9 cellular contexts compared by ENCODE assay signal in the genomic region with DNA sequence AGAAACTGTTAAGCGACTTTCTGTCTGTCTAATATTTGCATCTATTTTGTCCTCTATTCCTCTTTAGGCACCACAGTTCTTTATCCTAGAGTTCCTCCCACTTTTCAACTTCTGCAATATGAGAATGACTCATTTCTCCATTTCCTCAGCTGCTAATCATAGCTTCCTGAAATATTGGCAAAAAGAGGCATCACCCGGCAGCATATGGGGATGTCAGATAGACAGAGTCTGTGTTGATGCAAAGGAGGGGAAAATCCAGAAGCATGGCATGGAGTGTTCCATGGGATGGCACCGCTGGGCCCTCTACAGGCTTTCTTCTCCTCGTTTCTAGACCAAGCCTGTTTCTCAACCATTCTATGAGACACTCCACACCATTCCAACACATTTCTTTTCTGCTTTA.
DNase-seq lines count a peak whose midpoint lies in the region; ATAC-seq, FAIRE-seq and TF ChIP-seq lines count a peak whose summit lies in the region.
"Had no signal": no experiment of that assay in that cellular context is flagged by ENCODE, and none has a peak within 500 bp of the region (broad histone marks: within the 10 kb centered on the region; RNA-seq: fewer than 3 reads in every experiment).

No MANE protein-coding gene starts in this region.

- DNase-seq in GM03348 (ENCODE audit: low spot score) (peak; percentile 61), NCI-H226 (peak; percentile 62), astrocyte (ENCODE audit: low read depth) (peak; percentile 39), natural killer cell (no peak), NCI-H1930 (lab: John Stamatoyannopoulos, UW) (no peak)
- DNase-seq: stimulated activated naive CD4-positive, alpha-beta T cell treated with Interleukin-2 at 50 U/mL for 16 hours had no signal

- peak overlapping the region; percentile 33 for H3K4me2 ChIP-seq in astrocyte (ENCODE audit: low read length)
- H3K4me2 ChIP-seq: neural progenitor cell had no signal

- no peak overlapping the region for H3K9ac ChIP-seq in astrocyte (ENCODE audit: low read length)
- H3K9ac ChIP-seq: neural progenitor cell had no signal

- FAIRE-seq in astrocyte (lab: Jason Lieb, UNC), result peak; percentile 68

- no peaks in the 10 kb centered on the region for H3K36me3 ChIP-seq in astrocyte (ENCODE audit: insufficient read depth, low read length)
- H3K36me3 ChIP-seq: neural progenitor cell had no signal

- no peak overlapping the region for H3K4me3 ChIP-seq in astrocyte (ENCODE audit: insufficient read depth, low read depth, low read length)
- H3K4me3 ChIP-seq: neural progenitor cell had no signal

- H3K9me3 ChIP-seq in astrocyte (ENCODE audit: insufficient read depth, low read depth, low read length), result no peaks in the 10 kb centered on the region

- H3K27me3 ChIP-seq in astrocyte (ENCODE audit: insufficient read depth, low read length), result no peaks in the 10 kb centered on the region
- H3K27me3 ChIP-seq: neural progenitor cell had no signal

- intact Hi-C loops in natural killer cell (cut with micrococcal nuclease), result no loop called here

- H3K4me1 ChIP-seq in astrocyte (ENCODE audit: insufficient read depth, low read length), result peaks cover 30% of the 10 kb centered on the region
- H3K4me1 ChIP-seq: neural progenitor cell had no signal

- H3K9me3 Mint-ChIP-seq in astrocyte (ENCODE audit: unreplicated experiment) (no peaks in the 10 kb centered on the region), natural killer cell (peaks cover 3% of the 10 kb centered on the region in 2 donors)
- H3K9me3 Mint-ChIP-seq: neural progenitor cell had no signal

- H3K27ac Mint-ChIP-seq in astrocyte (ENCODE audit: unreplicated experiment) (no peak overlapping the region), natural killer cell (peak overlapping the region; percentile 85 to 87)
- H3K27ac Mint-ChIP-seq: neural progenitor cell had no signal

- no peaks in the 10 kb centered on the region for H3K36me3 Mint-ChIP-seq in astrocyte (ENCODE audit: low read depth, unreplicated experiment)
- no peaks in the 10 kb centered on the region for H3K36me3 Mint-ChIP-seq in natural killer cell
- H3K36me3 Mint-ChIP-seq: neural progenitor cell had no signal

- no peaks in the 10 kb centered on the region for H4K20me1 ChIP-seq in astrocyte (ENCODE audit: insufficient read depth, low read length)

- peaks cover 22% of the 10 kb centered on the region for H3K79me2 ChIP-seq in astrocyte (ENCODE audit: insufficient read depth, low read length)

- no peak overlapping the region for H3K4me3 Mint-ChIP-seq in astrocyte (ENCODE audit: unreplicated experiment)
- H3K4me3 Mint-ChIP-seq in natural killer cell, result peak overlapping the region; percentile 40
- H3K4me3 Mint-ChIP-seq: neural progenitor cell had no signal

- no peak overlapping the region for H3K27ac ChIP-seq in astrocyte (ENCODE audit: low read depth, low read length)
- H3K27ac ChIP-seq: neural progenitor cell had no signal

- TF ChIP-seq CTCF in astrocyte (IDR thresholded peaks at IDR 0.05; ENCODE audit: insufficient read depth, low read depth, low read length) (no peak), natural killer cell (IDR thresholded peaks at IDR 0.05) (no peak)

- ATAC-seq in natural killer cell (no peak), HG03342 (IDR thresholded peaks at IDR 0.05; ENCODE audit: unreplicated experiment) (no peak), GM19023 (IDR thresholded peaks at IDR 0.05; ENCODE audit: unreplicated experiment) (no peak)

- H2AFZ ChIP-seq in astrocyte (ENCODE audit: low read depth, low read length), result no peak overlapping the region
- H2AFZ ChIP-seq: neural progenitor cell had no signal

- H3K27me3 Mint-ChIP-seq in astrocyte (ENCODE audit: low read depth, unreplicated experiment) (no peaks in the 10 kb centered on the region), natural killer cell (ENCODE audit: low read depth in 2 of 2) (no peaks in the 10 kb centered on the region)

- H3K4me1 Mint-ChIP-seq in astrocyte (ENCODE audit: low read depth, unreplicated experiment) (peaks cover 22% of the 10 kb centered on the region), natural killer cell (peaks cover 87 to 92% of the 10 kb centered on the region in 2 donors)
- H3K4me1 Mint-ChIP-seq: neural progenitor cell had no signal

Comparison
In these comparisons a context has a peak if more than half of its experiments do, and no peak if none do; other contexts are left out.
1. DNase-seq: peak in GM03348 (single experiment), NCI-H226 (single experiment) and astrocyte (single experiment); none in natural killer cell (single experiment) and NCI-H1930 (0 of 2).